ENCODE assay signal across 10 cellular contexts in genomic region chr18:77448046-77448445, GRCh38.
"Had no signal": no experiment of that assay in that cellular context is flagged by ENCODE, and none has a peak within 500 bp of the region (broad histone marks: within the 10 kb centered on the region; RNA-seq: fewer than 3 reads in every experiment).

No MANE protein-coding gene starts in this region.

- FAIRE-seq: HepG2 had no signal

- H3K9me3 Mint-ChIP-seq: IgD-negative memory B cell had no signal

- H3K36me3 ChIP-seq: HAP-1 had no signal

- H2AFZ ChIP-seq: GM23248 had no signal

- H3K36me3 Mint-ChIP-seq: IgD-negative memory B cell had no signal

- ATAC-seq: HCT116, HepG2 had no signal

- H3K4me1 ChIP-seq: HAP-1 had no signal

- H3K4me1 Mint-ChIP-seq: IgD-negative memory B cell had no signal

- DNase-seq: GM23248, H7, HFFc6, KBM-7 had no signal

- H3K9ac ChIP-seq: GM23248, KMS-11 had no signal

- H3K4me3 ChIP-seq: GM23248, HAP-1 had no signal

- H3K4me2 ChIP-seq: KMS-11 had no signal

- H3K9me3 ChIP-seq: HAP-1 had no signal

- H3K4me3 Mint-ChIP-seq: HFFc6, IgD-negative memory B cell had no signal

- H3K27ac ChIP-seq: GM23248, HL-60, KMS-11 had no signal

- H3K27ac Mint-ChIP-seq: HFFc6, IgD-negative memory B cell had no signal
